ENCODE assay signal across 21 cellular contexts in the genomic region with DNA sequence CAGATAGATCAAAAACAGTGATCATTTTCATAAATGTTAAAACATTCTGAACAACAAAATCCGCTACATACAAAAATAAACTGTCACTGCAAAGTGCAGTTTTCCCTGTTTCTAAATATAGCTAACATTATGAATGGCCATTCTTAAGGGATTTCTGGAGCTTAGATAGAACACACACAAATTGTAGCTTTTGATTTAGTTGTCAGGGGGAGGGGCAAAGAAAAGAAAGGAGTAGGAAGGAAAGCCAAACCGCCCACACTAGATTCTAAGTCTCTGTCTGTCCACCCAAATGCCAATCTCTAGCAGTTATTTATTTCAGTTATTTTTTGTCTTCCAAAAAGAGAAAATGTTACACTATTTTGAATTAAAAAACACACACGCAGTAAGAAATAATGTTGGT.
DNase-seq lines count a peak whose midpoint lies in the region; FAIRE-seq and TF ChIP-seq lines count a peak whose summit lies in the region.
"Had no signal": no experiment of that assay in that cellular context is flagged by ENCODE, and none has a peak within 500 bp of the region (broad histone marks: within the 10 kb centered on the region; RNA-seq: fewer than 3 reads in every experiment).

No MANE protein-coding gene starts in this region.

- no peaks in the 10 kb centered on the region for H3K9me3 ChIP-seq in neural progenitor cell (ENCODE audit: low read depth)
- H3K9me3 ChIP-seq: BE2C, SJCRH30 had no signal

- H3K4me1 ChIP-seq in neural progenitor cell: peaks cover 5% of the 10 kb centered on the region
- H3K4me1 ChIP-seq: BE2C, SJCRH30 had no signal

- no peak overlapping the region for H2AFZ ChIP-seq in neural progenitor cell (replicated peaks)
- H2AFZ ChIP-seq: GM23248 had no signal

- TF ChIP-seq CTCF in D721Med (IDR thresholded peaks at IDR 0.05; ENCODE audit: insufficient read depth, missing control alignments): no peak
- TF ChIP-seq CTCF in neural progenitor cell (IDR thresholded peaks at IDR 0.05): no peak

- H3K36me3 Mint-ChIP-seq in neural progenitor cell: peaks cover 76% of the 10 kb centered on the region

- DNase-seq in D721Med (ENCODE audit: insufficient read length, low spot score): no peak
- peak; percentile 29 for DNase-seq in amniotic epithelial cell (ENCODE audit: low read depth)
- peak; percentile 15 for DNase-seq in medulla oblongata (ENCODE audit: extremely low spot score)
- DNase-seq in neural progenitor cell (ENCODE audit: low spot score): no peak
- DNase-seq in dermis blood vessel endothelial cell: no peak
- DNase-seq in Kasumi-1 (lab: John Stamatoyannopoulos, UW): no peak
- no peak for DNase-seq in NOMO-1 treated with dmso at 0.1 percent for 144 hours (lab: John Stamatoyannopoulos, UW; ENCODE audit: unreplicated experiment)
- DNase-seq: BE2C; DMS 273 treated with DMSO at 0.1 percent for 48 hours; DMS79 treated with DMSO at 0.1 percent for 48 hours; GM23248; H9; NCI-H1092; NCI-H1436; NCI-H187 treated with DMSO at 0.1 percent for 48 hours; NCI-H2107; NCI-H510A; NCI-H774; NK-92 treated with Interleukin-12 subunit alpha and Interleukin-12 subunit beta, amount 100 ng/mL, for 24 hours; SJCRH30 had no signal

- H3K4me2 ChIP-seq in neural progenitor cell: no peak overlapping the region

- no peaks in the 10 kb centered on the region for H3K27me3 Mint-ChIP-seq in neural progenitor cell (ENCODE audit: insufficient read depth, low read depth)

- H3K27ac Mint-ChIP-seq in neural progenitor cell: peak overlapping the region; percentile 53
- H3K27ac Mint-ChIP-seq: H9 had no signal

- peak; percentile 44 for FAIRE-seq in D721Med (lab: Jason Lieb, UNC)
- FAIRE-seq: GM12878 had no signal

- H3K9me3 Mint-ChIP-seq in neural progenitor cell: peaks cover 4% of the 10 kb centered on the region
- H3K9me3 Mint-ChIP-seq: H9 had no signal

- H4K20me1 ChIP-seq in neural progenitor cell (ENCODE audit: low read depth): no peaks in the 10 kb centered on the region

- no peak overlapping the region for H3K27ac ChIP-seq in neural progenitor cell
- H3K27ac ChIP-seq: GM23248, SJCRH30 had no signal

- H3K36me3 ChIP-seq in neural progenitor cell: peaks cover 33% of the 10 kb centered on the region
- H3K36me3 ChIP-seq: SJCRH30 had no signal

- H3F3A ChIP-seq in neural progenitor cell (ENCODE audit: low read depth): no peaks in the 10 kb centered on the region

- peaks cover 8% of the 10 kb centered on the region for H3K4me1 Mint-ChIP-seq in neural progenitor cell

- no peak overlapping the region for H3K4me3 Mint-ChIP-seq in neural progenitor cell
- H3K4me3 Mint-ChIP-seq: H9 had no signal

- H3K27me3 ChIP-seq in neural progenitor cell: no peaks in the 10 kb centered on the region
- H3K27me3 ChIP-seq: BE2C, SJCRH30 had no signal

- H3K79me2 ChIP-seq in neural progenitor cell (ENCODE audit: low read depth): peaks cover 8% of the 10 kb centered on the region

- no peak overlapping the region for H3K9ac ChIP-seq in neural progenitor cell
- H3K9ac ChIP-seq: GM23248 had no signal

- H3K4me3 ChIP-seq in neural progenitor cell: no peak overlapping the region
- H3K4me3 ChIP-seq: GM12878, GM23248, SJCRH30 had no signal

Comparison
In these comparisons a context has a peak if more than half of its experiments do, and no peak if none do; other contexts are left out.
1. DNase-seq: peak in amniotic epithelial cell (single experiment) and medulla oblongata (single experiment); none in D721Med (single experiment), neural progenitor cell (single experiment), dermis blood vessel endothelial cell (single experiment), Kasumi-1 (0 of 2) and NOMO-1 treated with dmso at 0.1 percent for 144 hours (single experiment).